Comparison of ENCODE assay signal across 8 cellular contexts in the genomic region with DNA sequence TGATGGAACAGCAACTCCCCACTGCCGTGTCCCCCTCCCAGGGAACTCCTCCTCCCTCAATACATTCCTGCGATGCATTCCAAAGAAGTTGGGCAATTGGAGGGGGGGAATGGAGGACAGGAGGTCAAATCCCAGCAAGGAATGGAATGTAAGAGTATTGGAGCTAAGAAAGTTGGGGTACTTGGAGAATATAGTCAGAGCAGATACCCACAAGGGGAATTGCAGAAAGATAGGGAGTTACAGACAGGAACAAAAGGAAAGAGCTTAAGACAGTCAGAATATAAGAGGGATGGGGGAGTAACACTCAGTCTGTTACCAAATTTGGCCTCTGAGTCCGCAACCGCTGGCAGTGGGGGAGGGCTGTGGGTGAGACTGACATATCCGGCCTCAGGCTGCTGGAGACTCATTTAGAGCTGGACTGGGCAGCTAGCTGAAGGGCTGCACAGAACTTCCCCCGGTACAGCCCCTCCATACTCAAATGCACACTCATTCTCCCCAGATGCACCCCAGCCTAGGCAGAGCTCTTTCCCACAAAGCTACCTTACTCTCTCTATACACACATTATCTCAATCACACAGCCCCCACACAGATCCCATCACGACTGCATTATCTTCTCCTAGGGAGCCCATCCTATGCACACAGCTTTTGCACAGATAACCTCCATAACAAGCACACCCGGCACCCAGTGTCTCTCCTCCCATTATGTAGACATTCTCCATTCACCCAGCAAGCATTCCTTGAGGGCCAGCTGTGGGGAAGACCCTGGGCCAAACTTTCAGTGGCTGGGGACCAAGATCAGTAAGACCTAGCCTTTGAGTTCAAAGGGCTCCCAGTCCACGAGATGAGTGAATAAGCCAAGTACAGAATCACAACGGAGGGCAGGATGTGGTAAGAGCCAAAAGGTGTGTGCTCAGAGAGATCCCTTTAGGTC. TPM values are rescaled to one million over a fixed set of nuclear protein-coding genes. Genes with fewer than 3 reads are reported as not detected.
A peak's percentile ranks its signal among the peaks of the same experiment; 100 is the strongest.
DNase-seq lines count a peak whose midpoint lies in the region; ATAC-seq, FAIRE-seq and TF ChIP-seq lines count a peak whose summit lies in the region.

No MANE protein-coding gene starts in this region.

- H3K9ac ChIP-seq in astrocyte (ENCODE audit: low read length): peak overlapping the region; percentile 91
- peak overlapping the region; percentile 77; the same call in 1 of the 2 replicates for H3K9ac ChIP-seq in iPS-20b (ENCODE audit: low read depth, low read length)
- H3K9ac ChIP-seq in smooth muscle cell (ENCODE audit: low read depth): peak overlapping the region; percentile 14

- H3K79me2 ChIP-seq in astrocyte (ENCODE audit: insufficient read depth, low read length) (peaks cover 93% of the 10 kb centered on the region), smooth muscle cell (ENCODE audit: low read depth) (peaks cover 78% of the 10 kb centered on the region)

- H3K27ac ChIP-seq in astrocyte (ENCODE audit: low read depth, low read length) (peak overlapping the region; percentile 92), iPS-20b (ENCODE audit: low read length) (peak overlapping the region; percentile 49), smooth muscle cell (ENCODE audit: low read depth) (peak overlapping the region; percentile 94)

- peaks cover 7% of the 10 kb centered on the region for H3K4me1 Mint-ChIP-seq in astrocyte (ENCODE audit: low read depth, unreplicated experiment)

- DNase-seq in GM10266 (ENCODE audit: extremely low spot score) (peak; percentile 76), MG63 (peak; percentile 95), astrocyte (ENCODE audit: low read depth) (peak; percentile 86), smooth muscle cell (lab: John Stamatoyannopoulos, UW; ENCODE audit: unreplicated experiment) (peak; percentile 11), NCI-H2081 (lab: John Stamatoyannopoulos, UW) (no peak)

- H3K9me3 ChIP-seq in MG63: no peaks in the 10 kb centered on the region
- H3K9me3 ChIP-seq in astrocyte (ENCODE audit: insufficient read depth, low read depth, low read length): no peaks in the 10 kb centered on the region
- no peaks in the 10 kb centered on the region for H3K9me3 ChIP-seq in iPS-20b (ENCODE audit: insufficient read depth, low read depth, low read length)
- H3K9me3 ChIP-seq in smooth muscle cell (replicated peaks; ENCODE audit: low read depth): no peaks in the 10 kb centered on the region

- H2AFZ ChIP-seq in astrocyte (ENCODE audit: low read depth, low read length) (no peak overlapping the region), smooth muscle cell (ENCODE audit: low read depth) (no peak overlapping the region)

- H3K27me3 ChIP-seq in MG63 (no peaks in the 10 kb centered on the region), astrocyte (ENCODE audit: insufficient read depth, low read length) (no peaks in the 10 kb centered on the region), iPS-20b (ENCODE audit: insufficient read depth, low read length) (no peaks in the 10 kb centered on the region), smooth muscle cell (ENCODE audit: low read depth) (no peaks in the 10 kb centered on the region)

- TF ChIP-seq CTCF in GM10266 (IDR thresholded peaks at IDR 0.05; ENCODE audit: control insufficient read depth, insufficient read depth, low read depth, missing control alignments) (no peak), astrocyte (IDR thresholded peaks at IDR 0.05; ENCODE audit: insufficient read depth, low read depth, low read length) (no peak), smooth muscle cell (IDR thresholded peaks at IDR 0.05; ENCODE audit: borderline replicate concordance, insufficient read depth, poor library complexity, severe bottlenecking) (no peak)

- H3K27ac Mint-ChIP-seq in astrocyte (ENCODE audit: unreplicated experiment): no peak overlapping the region

- H3K9me3 Mint-ChIP-seq in astrocyte (ENCODE audit: unreplicated experiment): no peaks in the 10 kb centered on the region

- ATAC-seq in HG03460 (IDR thresholded peaks at IDR 0.05; ENCODE audit: unreplicated experiment): no peak
- no peak for ATAC-seq in HG02885 (IDR thresholded peaks at IDR 0.05; ENCODE audit: poor library complexity, unreplicated experiment)

- H3K4me2 ChIP-seq in astrocyte (ENCODE audit: low read length): peak overlapping the region; percentile 99
- peak overlapping the region; percentile 92 for H3K4me2 ChIP-seq in smooth muscle cell

- peak; percentile 73 for FAIRE-seq in astrocyte (lab: Jason Lieb, UNC)

- WGBS in smooth muscle cell (ENCODE audit: low lambda C conversion rate): 2% methylated on average over 9 of the region's 10 CpGs

- no peaks in the 10 kb centered on the region for H3K27me3 Mint-ChIP-seq in astrocyte (ENCODE audit: low read depth, unreplicated experiment)

- H4K20me1 ChIP-seq in astrocyte (ENCODE audit: insufficient read depth, low read length) (peaks cover 65% of the 10 kb centered on the region), smooth muscle cell (ENCODE audit: low read depth) (peaks cover 62% of the 10 kb centered on the region)

- H3K4me3 ChIP-seq in MG63 (peak overlapping the region; percentile 72), astrocyte (ENCODE audit: insufficient read depth, low read depth, low read length) (peak overlapping the region; percentile 93), iPS-20b (ENCODE audit: low read length) (peak overlapping the region; percentile 55), smooth muscle cell (peak overlapping the region; percentile 83)

- H3K4me1 ChIP-seq in astrocyte (ENCODE audit: insufficient read depth, low read length) (peaks cover 47% of the 10 kb centered on the region), iPS-20b (ENCODE audit: insufficient read depth, low read length) (peaks cover 44% of the 10 kb centered on the region), smooth muscle cell (ENCODE audit: low read depth) (peaks cover 42% of the 10 kb centered on the region)

- H3K36me3 ChIP-seq in MG63 (peaks cover 83% of the 10 kb centered on the region), astrocyte (ENCODE audit: insufficient read depth, low read length) (peaks cover 27% of the 10 kb centered on the region), iPS-20b (ENCODE audit: insufficient read depth, low read depth, low read length) (peaks cover 23% of the 10 kb centered on the region), smooth muscle cell (ENCODE audit: low read depth) (no peaks in the 10 kb centered on the region)

- H3F3A ChIP-seq in smooth muscle cell (ENCODE audit: low read depth): peaks cover 12% of the 10 kb centered on the region

- peaks cover 20% of the 10 kb centered on the region for H3K36me3 Mint-ChIP-seq in astrocyte (ENCODE audit: low read depth, unreplicated experiment)

- no peak overlapping the region for H3K4me3 Mint-ChIP-seq in astrocyte (ENCODE audit: unreplicated experiment)

RNA-seq across cellular contexts. Expression of gene TLN1, which starts 3.7 kb away (rescaled TPM):
- 453 and 652 TPM in 2 replicates for total RNA-seq in MG63 (2014; rRNA removed; shearing (Covaris generic); ENCODE audit: low replicate concordance)
- total RNA-seq in astrocyte (518 and 525 TPM in 2 replicates), smooth muscle cell (130 and 150 TPM in 2 replicates)
- 112 and 145 TPM in 2 replicates for polyA plus RNA-seq in smooth muscle cell

RNA-seq across cellular contexts. Expression of gene CREB3, which starts 4.2 kb away (rescaled TPM):
- 168 and 170 TPM in 2 replicates for total RNA-seq in MG63 (2014; rRNA removed; shearing (Covaris generic); ENCODE audit: low replicate concordance)
- total RNA-seq in astrocyte (80.3 and 84.1 TPM in 2 replicates), smooth muscle cell (66.9 and 73.5 TPM in 2 replicates)
- 81.0 and 99.2 TPM in 2 replicates for polyA plus RNA-seq in smooth muscle cell

RNA-seq across cellular contexts. Expression of gene GBA2, which starts 20.7 kb away (rescaled TPM):
- 32.7 and 58.6 TPM in 2 replicates for total RNA-seq in MG63 (2014; rRNA removed; shearing (Covaris generic); ENCODE audit: low replicate concordance)
- total RNA-seq in astrocyte (38.3 and 42.5 TPM in 2 replicates), smooth muscle cell (33.8 and 37.8 TPM in 2 replicates)
- polyA plus RNA-seq in smooth muscle cell: 35.3 and 52.7 TPM in 2 replicates

RNA-seq across cellular contexts. Expression of gene RGP1, which starts 20.8 kb away (rescaled TPM):
- 25.9 and 33.7 TPM in 2 replicates for total RNA-seq in MG63 (2014; rRNA removed; shearing (Covaris generic); ENCODE audit: low replicate concordance)
- total RNA-seq in astrocyte (27.2 and 30.0 TPM in 2 replicates), smooth muscle cell (15.3 and 18.3 TPM in 2 replicates)
- 12.8 and 14.6 TPM in 2 replicates for polyA plus RNA-seq in smooth muscle cell

RNA-seq across cellular contexts. Expression of gene MSMP, which starts 25.8 kb away (rescaled TPM):
- total RNA-seq in MG63 (2014; rRNA removed; shearing (Covaris generic); ENCODE audit: low replicate concordance): not detected in 2 replicates
- total RNA-seq in astrocyte: not detected in 2 replicates
- not detected in 2 replicates for total RNA-seq in smooth muscle cell
- polyA plus RNA-seq in smooth muscle cell: not detected in 2 replicates

Comparison
In these comparisons a context has a peak if more than half of its experiments do, and no peak if none do; other contexts are left out.
1. DNase-seq: peak in GM10266 (single experiment), MG63 (single experiment), astrocyte (single experiment) and smooth muscle cell (single experiment); none in NCI-H2081 (0 of 2).
2. H3K9ac ChIP-seq: peak in every context shown above with its lines; median percentile 91 in astrocyte; 77 in iPS-20b; 14 in smooth muscle cell.
3. Peak in every context shown above with its lines, with median percentiles within 50 percentile points of each other: H3K4me3 ChIP-seq and H3K27ac ChIP-seq.